Comparison of ENCODE assay signal across 25 cellular contexts in the genomic region with DNA sequence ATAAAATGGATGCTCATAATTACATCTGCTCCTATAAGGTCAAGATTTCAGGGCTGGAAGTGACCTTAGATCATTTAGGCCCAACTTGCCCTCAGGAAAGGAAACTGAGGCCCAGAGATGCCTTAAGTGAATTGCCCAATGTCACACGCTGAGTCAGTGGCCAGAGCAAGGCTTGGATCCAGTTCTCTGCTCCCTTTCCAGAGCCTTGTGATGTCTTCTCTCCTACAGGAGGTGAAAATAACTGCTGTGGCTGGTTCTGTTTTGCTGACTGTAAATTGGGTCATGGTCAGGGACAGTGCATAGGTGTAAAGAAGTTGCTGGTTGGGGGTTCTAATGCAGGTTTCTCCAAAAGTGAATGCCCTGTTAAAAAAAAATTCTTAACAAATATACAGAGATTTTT.
"Had no signal": no experiment of that assay in that cellular context is flagged by ENCODE, and none has a peak within 500 bp of the region (broad histone marks: within the 10 kb centered on the region; RNA-seq: fewer than 3 reads in every experiment).

No MANE protein-coding gene starts in this region.

- ATAC-seq: activated CD4-positive, alpha-beta T cell treated with anti-CD3 and anti-CD28 coated beads for 36 hours; activated T-cell treated with anti-CD3 and anti-CD28 coated beads, Interleukin-2, amount 50 U/mL, for 72 hours had no signal

- H3K27me3 ChIP-seq: Peyer's patch, SJCRH30 had no signal

- H3K9ac ChIP-seq: SK-N-SH had no signal

- DNase-seq: activated CD4-positive, alpha-beta memory T cell treated with anti-CD3 and anti-CD28 coated beads, Interleukin-2, amount 10 ng/mL, durations not matched to agents 7 days and 5 days; activated CD4-positive, alpha-beta T cell treated with anti-CD3 and anti-CD28 coated beads for 36 hours; activated CD4-positive, alpha-beta T cell treated with anti-CD3 and anti-CD28 coated beads, Interleukin-2, amount 50 U/mL, for 1 hour; activated CD4-positive, CD25-positive, alpha-beta regulatory T cell; activated CD8-positive, alpha-beta memory T cell treated with anti-CD3 and anti-CD28 coated beads, Interleukin-2, amount 50 U/mL, for 4 hours; activated gamma-delta T cell treated with Interleukin-2 at 50 U/mL for 16 hours; activated naive CD4-positive, alpha-beta T cell treated with anti-CD3 and anti-CD28 coated beads, Interleukin-2, amount 10 ng/mL, durations not matched to agents 7 days and 5 days; activated naive CD8-positive, alpha-beta T cell treated with anti-CD3 and anti-CD28 coated beads for 36 hours; activated T-cell treated with anti-CD3 and anti-CD28 coated beads, Interleukin-2, amount 50 U/mL, for 72 hours; NCI-H1092; NCI-H1417 treated with DMSO at 0.1 percent for 48 hours; NCI-H1694; NCI-H2029; NCI-H2107; NCI-H2171 treated with DMSO at 0.1 percent for 48 hours; NCI-H226; NCI-H526; NCI-H82; Peyer's patch; Right ventricle myocardium superior; SK-N-SH; T-helper 1 cell had no signal

- H3K27ac Mint-ChIP-seq: activated CD4-positive, alpha-beta memory T cell treated with anti-CD3 and anti-CD28 coated beads, Interleukin-2, amount 10 ng/mL, durations not matched to agents 7 days and 5 days; activated CD4-positive, alpha-beta T cell treated with anti-CD3 and anti-CD28 coated beads for 36 hours; activated naive CD4-positive, alpha-beta T cell treated with anti-CD3 and anti-CD28 coated beads, Interleukin-2, amount 10 ng/mL, durations not matched to agents 7 days and 5 days; activated naive CD8-positive, alpha-beta T cell treated with anti-CD3 and anti-CD28 coated beads for 36 hours; activated T-cell treated with anti-CD3 and anti-CD28 coated beads, Interleukin-2, amount 50 U/mL, for 72 hours; activated T-helper 2 cell treated with anti-CD3 and anti-CD28 coated beads, Interferon-gamma antibody, Interleukin-2, Interleukin-4, amounts not matched to agents 10 μg/mL and 5 μg/mL and 100 μg/mL, durations not matched to agents 14 hours and 24 hours and 36 hours had no signal

- H3K9me3 ChIP-seq: Peyer's patch, SK-N-SH had no signal

- H3K27ac ChIP-seq: Peyer's patch, VCaP had no signal

- H3K4me3 Mint-ChIP-seq: activated CD4-positive, alpha-beta memory T cell treated with anti-CD3 and anti-CD28 coated beads, Interleukin-2, amount 10 ng/mL, durations not matched to agents 7 days and 5 days; activated CD4-positive, alpha-beta T cell treated with anti-CD3 and anti-CD28 coated beads for 36 hours; activated naive CD4-positive, alpha-beta T cell treated with anti-CD3 and anti-CD28 coated beads, Interleukin-2, amount 10 ng/mL, durations not matched to agents 7 days and 5 days; activated naive CD8-positive, alpha-beta T cell treated with anti-CD3 and anti-CD28 coated beads for 36 hours; activated T-cell treated with anti-CD3 and anti-CD28 coated beads, Interleukin-2, amount 50 U/mL, for 72 hours had no signal

- H3K4me1 Mint-ChIP-seq: activated CD4-positive, alpha-beta memory T cell treated with anti-CD3 and anti-CD28 coated beads, Interleukin-2, amount 10 ng/mL, durations not matched to agents 7 days and 5 days; activated CD4-positive, alpha-beta T cell treated with anti-CD3 and anti-CD28 coated beads for 36 hours; activated naive CD4-positive, alpha-beta T cell treated with anti-CD3 and anti-CD28 coated beads, Interleukin-2, amount 10 ng/mL, durations not matched to agents 7 days and 5 days; activated naive CD8-positive, alpha-beta T cell treated with anti-CD3 and anti-CD28 coated beads for 36 hours had no signal

- H3K9me3 Mint-ChIP-seq: activated CD4-positive, alpha-beta memory T cell treated with anti-CD3 and anti-CD28 coated beads, Interleukin-2, amount 10 ng/mL, durations not matched to agents 7 days and 5 days; activated naive CD4-positive, alpha-beta T cell treated with anti-CD3 and anti-CD28 coated beads, Interleukin-2, amount 10 ng/mL, durations not matched to agents 7 days and 5 days; activated naive CD8-positive, alpha-beta T cell treated with anti-CD3 and anti-CD28 coated beads for 36 hours; activated T-cell treated with anti-CD3 and anti-CD28 coated beads, Interleukin-2, amount 50 U/mL, for 72 hours; activated T-helper 2 cell treated with anti-CD3 and anti-CD28 coated beads, Interferon-gamma antibody, Interleukin-2, Interleukin-4, amounts not matched to agents 10 μg/mL and 5 μg/mL and 100 μg/mL, durations not matched to agents 14 hours and 24 hours and 36 hours had no signal

- H3K9me2 ChIP-seq: SK-N-SH had no signal

- H3K4me3 ChIP-seq: Peyer's patch, SJCRH30 had no signal

- H3K4me2 ChIP-seq: SK-N-SH had no signal

- H3K4me1 ChIP-seq: Peyer's patch had no signal

- H3K36me3 Mint-ChIP-seq: activated naive CD4-positive, alpha-beta T cell treated with anti-CD3 and anti-CD28 coated beads, Interleukin-2, amount 10 ng/mL, durations not matched to agents 7 days and 5 days; activated naive CD8-positive, alpha-beta T cell treated with anti-CD3 and anti-CD28 coated beads for 36 hours had no signal
